Comparison of ENCODE assay signal across 11 cellular contexts in genomic region chr16:49347476-49347875, GRCh38. TPM values are rescaled to one million over a fixed set of nuclear protein-coding genes. Genes with fewer than 3 reads are reported as not detected.
"Had no signal": no experiment of that assay in that cellular context is flagged by ENCODE, and none has a peak within 500 bp of the region (broad histone marks: within the 10 kb centered on the region; RNA-seq: fewer than 3 reads in every experiment).

No MANE protein-coding gene starts in this region.

- H3K27ac ChIP-seq: GM23248 had no signal

- H3K9me3 Mint-ChIP-seq: GM23338 had no signal

- H3K4me1 ChIP-seq: HAP-1 had no signal

- H3K4me3 ChIP-seq: GM23248, GM23338, HAP-1 had no signal

- H3K9me3 ChIP-seq: HAP-1 had no signal

- ATAC-seq: GM23338, HCT116 had no signal

- H3K4me3 Mint-ChIP-seq: GM23338, H9, HFFc6 had no signal

- DNase-seq: GM23248, GOT3, H7, H9, HCEC 1CT, HFFc6 had no signal

- H3K27ac Mint-ChIP-seq: GM23338, H9, HFFc6 had no signal

- H3K36me3 ChIP-seq: HAP-1 had no signal

RNA-seq across cellular contexts. Expression of gene C16orf78, which starts 26.1 kb away (rescaled TPM):
- total RNA-seq: GM23248, GM23338, H1, H4, H7, H9, HFFc6 had no signal
- polyA plus RNA-seq: GM23248, GM23338, H1 had no signal
